Comparison of ENCODE assay signal across 8 cellular contexts in the genomic region with DNA sequence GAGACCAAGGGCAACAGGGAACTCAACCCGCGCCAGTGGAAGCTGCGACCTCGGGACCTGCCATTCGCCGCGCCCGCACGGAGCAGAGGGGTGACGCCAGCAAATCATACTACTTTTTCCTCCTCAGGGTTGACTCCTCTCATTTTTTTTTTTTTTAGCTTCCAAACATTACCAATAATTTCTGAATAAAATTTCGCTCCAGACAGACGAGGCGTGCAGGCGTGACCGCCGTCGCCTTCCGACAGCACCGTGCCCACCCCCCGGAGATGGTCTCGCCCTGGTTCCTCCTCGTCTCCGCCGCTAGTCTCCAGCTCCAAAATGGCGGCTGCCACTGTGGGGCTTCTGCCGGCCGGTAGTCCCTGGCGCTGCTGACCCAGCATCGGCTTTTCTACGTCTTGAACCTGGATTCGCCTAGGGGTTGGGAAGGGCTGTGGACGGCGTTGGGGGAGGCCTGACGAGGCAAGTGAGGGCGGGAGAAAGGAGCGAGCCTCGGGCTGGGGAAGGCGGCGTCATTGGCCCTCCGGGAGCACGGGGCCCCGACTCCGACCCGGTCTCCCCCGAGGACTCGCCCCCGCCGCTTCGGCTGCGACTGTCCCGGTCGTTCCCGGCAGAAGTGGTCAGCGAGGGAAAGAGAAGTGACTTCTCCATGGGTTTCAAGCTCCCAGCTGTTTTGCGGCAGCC.
DNase-seq lines count a peak whose midpoint lies in the region; ATAC-seq and TF ChIP-seq lines count a peak whose summit lies in the region.

A gene (plus strand): TSS at position 300 of the 681 bp plus-strand sequence. CDS start 9,016 bp downstream, outside the sequence.
A gene (minus strand): TSS at position 37 of the 681 bp plus-strand sequence. CDS start 4,069 bp downstream, outside the sequence.

- 0 out of 2 replicates have a peak, but pooled peaks cover 1% of the 10 kb centered on the region for H4K20me1 ChIP-seq in DOHH2 (ENCODE audit: control insufficient read depth, insufficient read depth, low read depth, low read length)

- H3K4me1 ChIP-seq in DOHH2 (ENCODE audit: control insufficient read depth, low read length): peaks cover 32% of the 10 kb centered on the region

- H3K27me3 ChIP-seq in DOHH2 (ENCODE audit: control insufficient read depth, low read length): no peaks in the 10 kb centered on the region

- ATAC-seq in GM21737 (IDR thresholded peaks at IDR 0.05; ENCODE audit: unreplicated experiment): peak; percentile 85
- ATAC-seq in stimulated activated naive CD8-positive, alpha-beta T cell treated with anti-CD3 and anti-CD28 coated beads, Interleukin-15, amount 100 ng/mL, for 72 hours: peak; percentile 94

- H3K9me3 Mint-ChIP-seq in nephron: no peaks in the 10 kb centered on the region
- no peaks in the 10 kb centered on the region for H3K9me3 Mint-ChIP-seq in stimulated activated naive CD8-positive, alpha-beta T cell treated with anti-CD3 and anti-CD28 coated beads, Interleukin-15, amount 100 ng/mL, for 72 hours

- H3K4me1 Mint-ChIP-seq in nephron: peaks cover 25% of the 10 kb centered on the region
- peaks cover 39% of the 10 kb centered on the region for H3K4me1 Mint-ChIP-seq in stimulated activated naive CD8-positive, alpha-beta T cell treated with anti-CD3 and anti-CD28 coated beads, Interleukin-15, amount 100 ng/mL, for 72 hours

- H3K27me3 Mint-ChIP-seq in nephron (ENCODE audit: low read depth): no peaks in the 10 kb centered on the region
- H3K27me3 Mint-ChIP-seq in stimulated activated naive CD8-positive, alpha-beta T cell treated with anti-CD3 and anti-CD28 coated beads, Interleukin-15, amount 100 ng/mL, for 72 hours: no peaks in the 10 kb centered on the region

- POLR2A ChIA-PET in RWPE1 (lab: Yijun Ruan, JAX; ENCODE audit: low non-redundant PET): interaction anchor here (0.5 to 0.8 kb wide), 3 partner anchors 18 to 761 kb away, joined by 3 read pairs; no protein-coding TSS in a partner anchor

- DNase-seq in KG1 (lab: John Stamatoyannopoulos, UW) (peak; percentile 57), RWPE1 (ENCODE audit: low spot score) (peak; percentile 90), fibroblast of peridontal ligament (ENCODE audit: extremely low read depth) (peak; percentile 76)
- peak; percentile 72 for DNase-seq in activated T-helper 9 cell treated with anti-CD3 and anti-CD28 coated beads, Interleukin-2, amount 50 U/mL, for 16 hours (ENCODE audit: low read depth)
- peak; percentile 88 to 89 for DNase-seq in stimulated activated naive CD8-positive, alpha-beta T cell treated with anti-CD3 and anti-CD28 coated beads, Interleukin-15, amount 100 ng/mL, for 72 hours

- H3K9me2 ChIP-seq in DOHH2 (replicated peaks; ENCODE audit: control insufficient read depth, low read length): no peaks in the 10 kb centered on the region

- H3K4me3 ChIP-seq in DOHH2 (ENCODE audit: low read length): peak within 1 kb of the TSS; percentile 98

- H3K36me3 ChIP-seq in DOHH2 (ENCODE audit: control insufficient read depth, low read length): peaks cover 82% of the 10 kb centered on the region

- CTCF ChIA-PET in RWPE1 (lab: Yijun Ruan, JAX): interaction anchor here (0.6 to 2.3 kb wide), 6 partner anchors 15 to 724 kb away, joined by 3 to 18 read pairs (median 4); a partner anchor contains a TSS

- H3F3A ChIP-seq in DOHH2 (ENCODE audit: control insufficient read depth, insufficient read depth): no peaks in the 10 kb centered on the region

- peak within 1 kb of the TSS; percentile 80 for H3K4me2 ChIP-seq in DOHH2 (ENCODE audit: low read length)

- H3K4me3 Mint-ChIP-seq in nephron: peak within 1 kb of the TSS; percentile 96 to 100 (median 100)
- peak within 1 kb of the TSS; percentile 97 to 99 for H3K4me3 Mint-ChIP-seq in stimulated activated naive CD8-positive, alpha-beta T cell treated with anti-CD3 and anti-CD28 coated beads, Interleukin-15, amount 100 ng/mL, for 72 hours

- TF ChIP-seq CTCF in DOHH2 (IDR thresholded peaks at IDR 0.05; ENCODE audit: low read depth, low read length, poor library complexity, severe bottlenecking) (no peak), RWPE1 (conservative IDR thresholded peaks at IDR 0.05; ENCODE audit: low read depth) (no peak), nephron (IDR thresholded peaks at IDR 0.05; ENCODE audit: unreplicated experiment in 3 of 3) (no peak)

- H3K27ac ChIP-seq in DOHH2 (ENCODE audit: low read depth, low read length): peak within 1 kb of the TSS; percentile 60
- peak within 1 kb of the TSS; percentile 86 for H3K27ac ChIP-seq in RWPE1

- no peaks in the 10 kb centered on the region for H3K9me3 ChIP-seq in DOHH2 (ENCODE audit: control insufficient read depth, insufficient read depth, low read length)

- peaks cover 26% of the 10 kb centered on the region for H3K36me3 Mint-ChIP-seq in nephron (ENCODE audit: low read depth)

- peaks cover 80% of the 10 kb centered on the region for H3K79me2 ChIP-seq in DOHH2 (ENCODE audit: control insufficient read depth, low read length)

- peak within 1 kb of the TSS; percentile 99 to 100 (median 100) for H3K27ac Mint-ChIP-seq in nephron
- H3K27ac Mint-ChIP-seq in stimulated activated naive CD8-positive, alpha-beta T cell treated with anti-CD3 and anti-CD28 coated beads, Interleukin-15, amount 100 ng/mL, for 72 hours: peak within 1 kb of the TSS; percentile 100

Comparison
In these comparisons a context has a peak if more than half of its experiments do, and no peak if none do; other contexts are left out.
1. Peak in every context shown above with its lines: DNase-seq, ATAC-seq, H3K4me3 ChIP-seq and H3K27ac ChIP-seq.